ENCODE assay signal across 1 cellular context in genomic region chr19:12997225-12997966, GRCh38.
TF ChIP-seq lines count a peak whose summit lies in the region.

No MANE protein-coding gene starts in this region.

TF ChIP-seq in WTC11, 78 proteins besides CTCF, POLR2A, EP300 and RAD21 (continued from another document):
- TF ChIP-seq ZSCAN18 (CRISPR knock-in tag; IDR thresholded peaks at IDR 0.05) (no peak), ZNF532 (CRISPR knock-in tag; IDR thresholded peaks at IDR 0.05; ENCODE audit: borderline replicate concordance) (no peak), ZNF416 (CRISPR knock-in tag; IDR thresholded peaks at IDR 0.05) (no peak), TEAD1 (CRISPR knock-in tag; IDR thresholded peaks at IDR 0.05) (no peak), ZNF138 (CRISPR knock-in tag; conservative IDR thresholded peaks at IDR 0.05) (no peak)
